ENCODE assay signal across 1 cellular context in the genomic region with DNA sequence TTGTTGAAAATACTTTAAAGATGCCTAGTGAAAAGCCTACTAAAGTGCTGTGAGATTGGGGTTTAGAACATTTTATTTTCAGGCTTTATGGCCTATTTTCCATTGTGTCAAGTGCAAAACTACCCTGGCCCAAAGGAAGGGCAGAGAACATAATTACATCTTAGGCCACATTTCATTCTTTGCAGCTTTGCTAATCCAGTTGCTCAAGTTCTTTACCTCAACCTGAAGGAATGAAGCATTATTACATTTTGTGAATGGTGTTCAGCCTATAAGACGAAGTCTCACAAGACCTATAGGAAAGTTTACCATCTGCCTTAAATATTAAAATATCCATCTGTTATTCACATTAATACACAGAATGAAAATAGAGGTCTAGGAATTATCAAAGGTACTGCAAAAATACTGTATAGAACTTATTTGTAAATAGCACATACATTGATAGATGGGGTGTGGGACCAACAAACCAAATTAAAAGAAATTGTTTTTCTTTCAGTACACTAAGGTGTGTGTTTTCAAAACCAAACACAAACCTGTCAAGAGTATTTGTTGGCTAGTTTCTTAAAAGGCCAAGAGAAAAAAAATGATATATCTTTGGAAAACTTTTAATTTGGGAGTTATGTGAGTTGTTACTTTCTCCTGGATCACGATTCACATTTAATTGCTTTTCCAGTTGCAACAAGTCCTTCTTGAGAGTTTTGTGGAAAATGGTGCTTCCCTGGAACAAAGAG.
TF ChIP-seq lines count a peak whose summit lies in the region.

No MANE protein-coding gene starts in this region.

TF ChIP-seq in SK-N-SH, 30 proteins besides CTCF, POLR2A, EP300 and RAD21 (continued from another document):
- TF ChIP-seq CHD2 (IDR thresholded peaks at IDR 0.05; ENCODE audit: low read length, partially characterized antibody) = no peak
- no peak for TF ChIP-seq RCOR1 (IDR thresholded peaks at IDR 0.05; ENCODE audit: low read length)
- TF ChIP-seq NRF1 (IDR thresholded peaks at IDR 0.05; ENCODE audit: low read depth, low read length) = no peak
- TF ChIP-seq, protein P1, sequence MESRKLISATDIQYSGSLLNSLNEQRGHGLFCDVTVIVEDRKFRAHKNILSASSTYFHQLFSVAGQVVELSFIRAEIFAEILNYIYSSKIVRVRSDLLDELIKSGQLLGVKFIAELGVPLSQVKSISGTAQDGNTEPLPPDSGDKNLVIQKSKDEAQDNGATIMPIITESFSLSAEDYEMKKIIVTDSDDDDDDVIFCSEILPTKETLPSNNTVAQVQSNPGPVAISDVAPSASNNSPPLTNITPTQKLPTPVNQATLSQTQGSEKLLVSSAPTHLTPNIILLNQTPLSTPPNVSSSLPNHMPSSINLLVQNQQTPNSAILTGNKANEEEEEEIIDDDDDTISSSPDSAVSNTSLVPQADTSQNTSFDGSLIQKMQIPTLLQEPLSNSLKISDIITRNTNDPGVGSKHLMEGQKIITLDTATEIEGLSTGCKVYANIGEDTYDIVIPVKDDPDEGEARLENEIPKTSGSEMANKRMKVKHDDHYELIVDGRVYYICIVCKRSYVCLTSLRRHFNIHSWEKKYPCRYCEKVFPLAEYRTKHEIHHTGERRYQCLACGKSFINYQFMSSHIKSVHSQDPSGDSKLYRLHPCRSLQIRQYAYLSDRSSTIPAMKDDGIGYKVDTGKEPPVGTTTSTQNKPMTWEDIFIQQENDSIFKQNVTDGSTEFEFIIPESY (IDR thresholded peaks at IDR 0.05; ENCODE audit: borderline replicate concordance, low read depth) = no peak
- TF ChIP-seq EZH2phosphoT487 (IDR thresholded peaks at IDR 0.05; ENCODE audit: borderline replicate concordance, low read depth) = no peak
- TF ChIP-seq TCF12 (IDR thresholded peaks at IDR 0.05) = no peak
- TF ChIP-seq NFIC (IDR thresholded peaks at IDR 0.05; ENCODE audit: borderline replicate concordance) = no peak
- no peak for TF ChIP-seq USF2 (IDR thresholded peaks at IDR 0.05; ENCODE audit: borderline replicate concordance, low read depth, low read length)
- no peak for TF ChIP-seq SIN3A (IDR thresholded peaks at IDR 0.05; ENCODE audit: borderline replicate concordance, low read depth, low read length)
- no peak for TF ChIP-seq RFX5 (IDR thresholded peaks at IDR 0.05; ENCODE audit: low read length)
- no peak for TF ChIP-seq GATA2 (CRISPR knock-in tag; IDR thresholded peaks at IDR 0.05)
- no peak for TF ChIP-seq FOXM1 (IDR thresholded peaks at IDR 0.05; ENCODE audit: low read depth)
- TF ChIP-seq MXI1 (IDR thresholded peaks at IDR 0.05; ENCODE audit: low read depth, low read length) = no peak
- no peak for TF ChIP-seq GABPA (IDR thresholded peaks at IDR 0.05; ENCODE audit: low read depth)
- TF ChIP-seq MEF2A (IDR thresholded peaks at IDR 0.05; ENCODE audit: borderline replicate concordance, low read depth) = no peak
- TF ChIP-seq USF1 (IDR thresholded peaks at IDR 0.05; ENCODE audit: borderline replicate concordance, low read depth) = no peak
- no peak for TF ChIP-seq PBX3 (IDR thresholded peaks at IDR 0.05)
